ENCODE assay signal across 19 cellular contexts in the genomic region with DNA sequence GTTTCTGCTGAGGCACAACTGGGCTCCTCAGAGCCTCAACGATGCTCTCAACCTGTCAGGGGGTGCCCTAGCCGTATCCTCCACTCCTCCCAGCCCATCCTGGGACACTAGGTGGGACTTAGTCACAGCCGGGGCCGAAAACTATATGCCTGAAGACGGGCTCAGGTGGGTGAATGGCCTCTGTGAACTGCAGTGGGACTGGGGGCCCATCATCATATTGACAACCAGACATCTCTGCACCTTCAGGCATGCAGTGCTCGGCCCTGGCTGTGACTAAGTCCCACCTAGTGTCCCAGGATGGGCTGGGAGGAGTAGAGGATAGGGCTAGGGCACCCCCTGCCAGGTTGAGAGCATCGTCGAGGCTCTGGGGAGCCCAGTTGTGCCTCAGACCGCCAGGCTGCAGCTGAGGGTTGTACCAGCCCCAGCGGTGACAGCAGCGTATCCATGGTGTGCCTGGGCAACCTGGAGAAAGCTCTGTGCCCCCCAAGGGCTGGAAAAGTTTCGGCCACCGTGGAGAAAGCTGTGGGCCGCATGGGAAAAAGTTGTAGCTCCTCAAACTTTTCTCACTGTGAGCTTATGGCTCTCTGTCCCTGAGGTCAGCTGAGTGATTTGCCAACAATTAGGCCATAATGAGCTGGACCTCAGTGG.
A peak's percentile ranks its signal among the peaks of the same experiment; 100 is the strongest.
DNase-seq lines count a peak whose midpoint lies in the region; ATAC-seq and TF ChIP-seq lines count a peak whose summit lies in the region.
"Had no signal": no experiment of that assay in that cellular context is flagged by ENCODE, and none has a peak within 500 bp of the region (broad histone marks: within the 10 kb centered on the region; RNA-seq: fewer than 3 reads in every experiment).

No MANE protein-coding gene starts in this region.

- peaks cover 5% of the 10 kb centered on the region for H3K27me3 Mint-ChIP-seq in activated CD8-positive, alpha-beta memory T cell treated with anti-CD3 and anti-CD28 coated beads, Interleukin-2, amount 10 ng/mL, durations not matched to agents 7 days and 5 days
- H3K27me3 Mint-ChIP-seq in chondrocyte (ENCODE audit: low read depth): no peaks in the 10 kb centered on the region

- no peaks in the 10 kb centered on the region for H3K36me3 Mint-ChIP-seq in activated CD8-positive, alpha-beta memory T cell treated with anti-CD3 and anti-CD28 coated beads, Interleukin-2, amount 10 ng/mL, durations not matched to agents 7 days and 5 days
- H3K36me3 Mint-ChIP-seq in chondrocyte (ENCODE audit: low read depth): no peaks in the 10 kb centered on the region
- H3K36me3 Mint-ChIP-seq: CD4-positive, alpha-beta memory T cell had no signal

- H3K4me3 Mint-ChIP-seq in activated CD8-positive, alpha-beta memory T cell treated with anti-CD3 and anti-CD28 coated beads, Interleukin-2, amount 10 ng/mL, durations not matched to agents 7 days and 5 days: no peak overlapping the region
- H3K4me3 Mint-ChIP-seq in chondrocyte (ENCODE audit: unreplicated experiment): no peak overlapping the region
- H3K4me3 Mint-ChIP-seq: CD4-positive, alpha-beta memory T cell; HFFc6 had no signal

- no peak for ATAC-seq in activated CD8-positive, alpha-beta memory T cell treated with anti-CD3 and anti-CD28 coated beads, Interleukin-2, amount 10 ng/mL, durations not matched to agents 7 days and 5 days
- ATAC-seq: A549 had no signal

- H3K4me1 Mint-ChIP-seq in activated CD8-positive, alpha-beta memory T cell treated with anti-CD3 and anti-CD28 coated beads, Interleukin-2, amount 10 ng/mL, durations not matched to agents 7 days and 5 days: peaks cover 16% of the 10 kb centered on the region
- H3K4me1 Mint-ChIP-seq in chondrocyte (ENCODE audit: low read depth): peaks cover 4% of the 10 kb centered on the region

- no peak for TF ChIP-seq CTCF in chondrocyte (IDR thresholded peaks at IDR 0.05)

- no peaks in the 10 kb centered on the region for H3K9me3 Mint-ChIP-seq in activated CD8-positive, alpha-beta memory T cell treated with anti-CD3 and anti-CD28 coated beads, Interleukin-2, amount 10 ng/mL, durations not matched to agents 7 days and 5 days (ENCODE audit: low read depth)
- H3K9me3 Mint-ChIP-seq in chondrocyte (ENCODE audit: low read depth): no peaks in the 10 kb centered on the region
- H3K9me3 Mint-ChIP-seq: CD4-positive, alpha-beta memory T cell; HFFc6 had no signal

- peak; percentile 33 for DNase-seq in activated CD8-positive, alpha-beta memory T cell treated with anti-CD3 and anti-CD28 coated beads for 24 hours
- no peak for DNase-seq in activated CD8-positive, alpha-beta memory T cell treated with anti-CD3 and anti-CD28 coated beads, Interleukin-2, amount 10 ng/mL, durations not matched to agents 7 days and 5 days
- peak; percentile 3 for DNase-seq in AG20443 (ENCODE audit: low spot score)
- peak; percentile 61 for DNase-seq in chondrocyte (ENCODE audit: low spot score)
- peak; percentile 81 for DNase-seq in mesenteric fat pad (ENCODE audit: low spot score)
- no peak for DNase-seq in HuH-7 (ENCODE audit: low spot score)
- no peak for DNase-seq in NCI-H2196 treated with DMSO at 0.1 percent for 48 hours (lab: John Stamatoyannopoulos, UW; ENCODE audit: unreplicated experiment)
- DNase-seq in NCI-H2171 treated with DMSO at 0.1 percent for 48 hours (lab: John Stamatoyannopoulos, UW): no peak
- DNase-seq: 8988T; ACHN; C1 segment of cervical spinal cord; Calu3; CD4-positive, alpha-beta memory T cell; COR-L47; DMS79 treated with DMSO at 0.1 percent for 48 hours; GF-D8; GOT3; HFFc6 had no signal

- H3K27ac Mint-ChIP-seq in activated CD8-positive, alpha-beta memory T cell treated with anti-CD3 and anti-CD28 coated beads, Interleukin-2, amount 10 ng/mL, durations not matched to agents 7 days and 5 days: no peak overlapping the region
- H3K27ac Mint-ChIP-seq in chondrocyte (ENCODE audit: unreplicated experiment): no peak overlapping the region
- H3K27ac Mint-ChIP-seq: CD4-positive, alpha-beta memory T cell; HFFc6 had no signal

- CTCF ChIA-PET in activated CD8-positive, alpha-beta memory T cell treated with anti-CD3 and anti-CD28 coated beads, Interleukin-2, amount 10 ng/mL, durations not matched to agents 7 days and 5 days (lab: Charles Lee): interaction anchor here (1.4 to 3.8 kb wide), 4 partner anchors 19 to 392 kb away, joined by 3 to 20 read pairs (median 4); no protein-coding TSS in a partner anchor

Comparison
In these comparisons a context has a peak if more than half of its experiments do, and no peak if none do; other contexts are left out.
1. DNase-seq: peak in activated CD8-positive, alpha-beta memory T cell treated with anti-CD3 and anti-CD28 coated beads for 24 hours (single experiment), AG20443 (single experiment), chondrocyte (single experiment) and mesenteric fat pad (single experiment); none in activated CD8-positive, alpha-beta memory T cell treated with anti-CD3 and anti-CD28 coated beads, Interleukin-2, amount 10 ng/mL, durations not matched to agents 7 days and 5 days (single experiment), HuH-7 (single experiment), NCI-H2196 treated with DMSO at 0.1 percent for 48 hours (single experiment) and NCI-H2171 treated with DMSO at 0.1 percent for 48 hours (single experiment).